In genomic region chr5:113118765-113119164, GRCh38 we compare ENCODE assay signal across 17 cellular contexts.
DNase-seq lines count a peak whose midpoint lies in the region; ATAC-seq, FAIRE-seq and TF ChIP-seq lines count a peak whose summit lies in the region.
"Had no signal": no experiment of that assay in that cellular context is flagged by ENCODE, and none has a peak within 500 bp of the region (broad histone marks: within the 10 kb centered on the region; RNA-seq: fewer than 3 reads in every experiment).

No MANE protein-coding gene starts in this region.

- no peak for FAIRE-seq in frontal cortex (lab: Jason Lieb, UNC)
- FAIRE-seq: GM12878 had no signal

- no peak overlapping the region for H3K4me3 ChIP-seq in parathyroid adenoma (ENCODE audit: low read depth, low read length)
- H3K4me3 ChIP-seq: colonic mucosa, GM12878, SJSA1, tibial nerve had no signal

- H3K4me1 ChIP-seq in parathyroid adenoma: peaks cover 96% of the 10 kb centered on the region
- H3K4me1 ChIP-seq: colonic mucosa, SJSA1 had no signal

- peak overlapping the region; percentile 97 for H3K27ac ChIP-seq in parathyroid adenoma
- H3K27ac ChIP-seq: colonic mucosa, SJSA1 had no signal

- no peaks in the 10 kb centered on the region for H3K27me3 ChIP-seq in parathyroid adenoma (ENCODE audit: control insufficient read depth, insufficient read depth, low read length)
- H3K27me3 ChIP-seq: colonic mucosa, SJSA1, tibial nerve had no signal

- no peaks in the 10 kb centered on the region for H3K9me3 ChIP-seq in parathyroid adenoma (ENCODE audit: control insufficient read depth, low read length)
- H3K9me3 ChIP-seq: colonic mucosa had no signal

- TF ChIP-seq CTCF in parathyroid adenoma (IDR thresholded peaks at IDR 0.05): no peak

- H3K36me3 ChIP-seq in parathyroid adenoma (ENCODE audit: control insufficient read depth, insufficient read depth, low read length): peaks cover 5% of the 10 kb centered on the region
- H3K36me3 ChIP-seq: colonic mucosa, SJSA1 had no signal

- no peak overlapping the region for H2AFZ ChIP-seq in parathyroid adenoma

- ATAC-seq in Right ventricle myocardium inferior: peak; percentile 43
- ATAC-seq in left ventricle myocardium superior: peak; percentile 52
- ATAC-seq in GM19023 (IDR thresholded peaks at IDR 0.05; ENCODE audit: unreplicated experiment): no peak
- ATAC-seq: GM12878 had no signal

- intact Hi-C loops in Right ventricle myocardium inferior (cut with DNase I): loop anchor here (1.0 kb wide), 1 partner anchor 176 kb away; no protein-coding TSS in a partner anchor
- intact Hi-C loops in cardiac septum (cut with DNase I): no loop called here
- intact Hi-C loops in left ventricle myocardium superior (cut with micrococcal nuclease): no loop called here

- no peak overlapping the region for H3K9ac ChIP-seq in parathyroid adenoma

- peak overlapping the region; percentile 47 for H3K4me2 ChIP-seq in parathyroid adenoma (ENCODE audit: low read length)

- no peak for DNase-seq in Right ventricle myocardium inferior (ENCODE audit: missing footprints)
- no peak for DNase-seq in cardiac septum (ENCODE audit: low spot score)
- DNase-seq in left ventricle myocardium superior: peak; percentile 37
- no peak for DNase-seq in COLO829 (ENCODE audit: low spot score)
- DNase-seq in frontal cortex (ENCODE audit: low spot score in 2 of 2): no peak
- DNase-seq in NCI-H187 (lab: John Stamatoyannopoulos, UW): no peak
- DNase-seq: activated effector memory CD4-positive, alpha-beta T cell treated with anti-CD3 and anti-CD28 coated beads, Interleukin-2, amount 50 U/mL, for 16 hours; H7; NCI-H1930; stimulated activated CD4-positive, alpha-beta T cell treated with anti-CD3 and anti-CD28 coated beads, Interleukin-4, amount 100 ng/mL, for 1 hour; T-helper 9 cell had no signal

- peaks cover 36% of the 10 kb centered on the region for H3K79me2 ChIP-seq in parathyroid adenoma
